8 cellular contexts compared by ENCODE assay signal in the genomic region with DNA sequence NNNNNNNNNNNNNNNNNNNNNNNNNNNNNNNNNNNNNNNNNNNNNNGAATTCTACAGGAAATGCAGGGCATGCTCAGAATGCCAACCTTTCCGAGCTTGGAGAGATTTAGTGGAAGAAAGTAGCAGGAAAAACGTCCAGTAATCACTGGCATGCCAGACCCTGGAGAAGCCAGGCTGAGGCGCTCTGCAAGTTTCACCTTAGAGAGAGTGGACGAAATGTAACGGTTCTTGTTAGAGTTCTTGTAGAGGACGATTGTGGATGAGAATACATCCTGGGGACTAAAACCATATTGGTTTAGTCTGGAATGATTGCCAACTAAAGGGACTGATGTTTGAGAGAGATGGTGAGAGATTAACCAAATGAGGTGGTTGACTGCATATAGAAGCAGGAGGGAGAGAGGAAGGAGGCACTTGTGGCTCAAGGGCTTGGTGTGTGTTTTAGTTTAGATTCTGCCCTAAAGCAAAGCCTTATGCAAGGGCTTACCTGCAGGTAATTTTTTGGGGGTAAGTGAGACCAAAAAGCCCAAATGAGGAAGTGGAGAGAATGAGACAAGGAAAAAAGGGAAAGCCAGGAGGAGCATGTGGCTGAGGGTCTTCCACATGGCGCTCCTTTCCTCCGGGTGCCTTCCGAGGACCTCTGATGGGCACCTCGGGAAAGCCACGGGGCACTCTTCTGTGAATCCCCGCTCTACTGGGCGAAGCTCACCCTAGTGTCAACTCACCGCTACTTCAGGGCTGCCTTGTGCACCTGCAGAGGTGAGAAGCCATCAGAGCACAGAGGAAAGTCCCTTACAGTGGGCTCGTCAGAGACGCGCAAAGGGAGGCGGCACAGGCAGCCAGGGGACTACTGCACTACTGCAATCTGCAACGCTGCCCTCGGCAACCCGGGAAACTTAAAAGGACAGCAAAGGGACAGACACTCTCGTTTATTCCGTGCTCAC. TPM values are rescaled to one million over a fixed set of nuclear protein-coding genes. Genes with fewer than 3 reads are reported as not detected.
DNase-seq lines count a peak whose midpoint lies in the region; ATAC-seq, FAIRE-seq and TF ChIP-seq lines count a peak whose summit lies in the region.
"Not testable (repeated sequence)": the region's sequence is repeated elsewhere in the genome, so short reads cannot be mapped to it uniquely, and the experiment has no call there.

No MANE protein-coding gene starts in this region.

- H3K4me1 ChIP-seq in IMR-90 (ENCODE audit: control insufficient read depth, insufficient read depth, low read length); GM12878 (ENCODE audit: control insufficient read depth, insufficient read depth, low read length); naive thymus-derived CD4-positive, alpha-beta T cell (ENCODE audit: control insufficient read depth in 2 of 2, insufficient read depth in 2 of 2, low read length in 2 of 2): not testable (repeated sequence)

- H3K36me3 ChIP-seq in IMR-90 (ENCODE audit: control insufficient read depth, insufficient read depth, low read length); GM12878 (ENCODE audit: control insufficient read depth in 2 of 2, insufficient read depth in 2 of 2, low read length in 1 of 2); naive thymus-derived CD4-positive, alpha-beta T cell (ENCODE audit: control insufficient read depth in 2 of 3, insufficient read depth in 3 of 3, low read length in 3 of 3): not testable (repeated sequence)

- not testable (repeated sequence) for H3K23ac ChIP-seq in IMR-90 (ENCODE audit: low read depth, low read length)

- H2AK9ac ChIP-seq in IMR-90 (replicated peaks; ENCODE audit: low read depth, low read length, poor library complexity): not testable (repeated sequence)

- TF ChIP-seq CTCF in CD4-positive, alpha-beta T cell (IDR thresholded peaks at IDR 0.05); IMR-90 (conservative IDR thresholded peaks at IDR 0.05; ENCODE audit: low read depth, low read length); GM12878 (IDR thresholded peaks at IDR 0.05 in 2 of 3, conservative IDR thresholded peaks at IDR 0.05 in 1 of 3; ENCODE audit: control insufficient read depth in 2 of 3, extremely low read depth in 1 of 3, insufficient read depth in 1 of 3, low read depth in 3 of 3, low read length in 3 of 3): not testable (repeated sequence)

- CTCF ChIA-PET in CD4-positive, alpha-beta T cell (lab: Charles Lee); IMR-90 (lab: Yijun Ruan, JAX); GM12878 (lab: Yijun Ruan, JAX); naive thymus-derived CD4-positive, alpha-beta T cell (lab: Charles Lee): not testable (repeated sequence)

- not testable (repeated sequence) for H3K27me3 Mint-ChIP-seq in CD4-positive, alpha-beta T cell; naive thymus-derived CD4-positive, alpha-beta T cell

- TF ChIP-seq RAD21 in IMR-90 (IDR thresholded peaks at IDR 0.05; ENCODE audit: low read length); GM12878 (IDR thresholded peaks at IDR 0.05; ENCODE audit: insufficient read depth, low read depth, low read length): not testable (repeated sequence)

- WGBS in IMR-90 (ENCODE audit: extremely low coverage in 2 of 2, insufficient read length in 1 of 2), 2 experiments: no CpG with 5 or more reads among the region's 23 CpGs
- WGBS in GM12878 (ENCODE audit: insufficient coverage, insufficient replicate concordance, low lambda C conversion rate, missing lambda C conversion rate): 0% methylated on average over 1 of the region's 23 CpGs

- not testable (repeated sequence) for H3K9me3 ChIP-seq in CD4-positive, alpha-beta T cell (ENCODE audit: control insufficient read depth, low read length); IMR-90 (ENCODE audit: control insufficient read depth, insufficient read depth, low read length); GM12878 (replicated peaks; ENCODE audit: control insufficient read depth, insufficient read depth, low read length); naive thymus-derived CD4-positive, alpha-beta T cell (ENCODE audit: control insufficient read depth in 2 of 3, low read length in 3 of 3)

- not testable (repeated sequence) for H3K4ac ChIP-seq in IMR-90 (ENCODE audit: low read depth, low read length)

- H2AFZ ChIP-seq in IMR-90 (replicated peaks; ENCODE audit: low read length, poor library complexity); GM12878 (ENCODE audit: control insufficient read depth, low read depth, low read length): not testable (repeated sequence)

- H2BK5ac ChIP-seq in IMR-90 (ENCODE audit: low read depth, low read length, poor library complexity, severe bottlenecking): not testable (repeated sequence)

- SMC1A ChIA-PET in GM12878 (lab: Charles Lee; ENCODE audit: uncharacterized antibody, unreplicated experiment): not testable (repeated sequence)

- dilution Hi-C loops in IMR-90 (cut with HindIII; ENCODE audit: low sequenced_read_pairs, unreplicated experiment): not testable (repeated sequence)

- not testable (repeated sequence) for FAIRE-seq in GM12878 (lab: Jason Lieb, UNC)

- intact Hi-C loops in CD4-positive, alpha-beta T cell (cut with DNase I, micrococcal nuclease); IMR-90 (cut with micrococcal nuclease); GM12878 (cut with micrococcal nuclease; ENCODE audit: unreplicated experiment); naive thymus-derived CD4-positive, alpha-beta T cell (cut with micrococcal nuclease): not testable (repeated sequence)

- not testable (repeated sequence) for H4K91ac ChIP-seq in IMR-90 (ENCODE audit: insufficient read depth, low read depth, low read length)

- not testable (repeated sequence) for H3K14ac ChIP-seq in IMR-90 (replicated peaks; ENCODE audit: low read depth, low read length)

- ATAC-seq in CD4-positive, alpha-beta T cell (ENCODE audit: poor library complexity): peak; percentile 99
- peak; percentile 99 for ATAC-seq in GM19025 (IDR thresholded peaks at IDR 0.05; ENCODE audit: low read depth, unreplicated experiment)
- peak; percentile 98 for ATAC-seq in GM21515 (IDR thresholded peaks at IDR 0.05; ENCODE audit: unreplicated experiment)
- peak; percentile 99 for ATAC-seq in HG02798 (IDR thresholded peaks at IDR 0.05; ENCODE audit: poor library complexity, unreplicated experiment)
- ATAC-seq in HG03135 (IDR thresholded peaks at IDR 0.05; ENCODE audit: unreplicated experiment): peak; percentile 100
- peak; percentile 72 for ATAC-seq in IMR-90 (ENCODE audit: low read depth)
- ATAC-seq in GM12878: peak; percentile 100
- ATAC-seq in naive thymus-derived CD4-positive, alpha-beta T cell: peak; percentile 100

- not testable (repeated sequence) for H2AK5ac ChIP-seq in IMR-90 (ENCODE audit: low read depth, low read length)

- H3K27ac Mint-ChIP-seq in CD4-positive, alpha-beta T cell; naive thymus-derived CD4-positive, alpha-beta T cell: not testable (repeated sequence)

- H2BK120ac ChIP-seq in IMR-90 (ENCODE audit: low read depth, low read length): not testable (repeated sequence)

- not testable (repeated sequence) for DNase-seq in CD4-positive, alpha-beta T cell; IMR-90; GM12878 (ENCODE audit: low read depth, low spot score); naive thymus-derived CD4-positive, alpha-beta T cell

- H3K9me3 Mint-ChIP-seq in CD4-positive, alpha-beta T cell; naive thymus-derived CD4-positive, alpha-beta T cell: not testable (repeated sequence)

- not testable (repeated sequence) for H3K56ac ChIP-seq in IMR-90 (ENCODE audit: extremely low read depth, insufficient read depth, low read length)

- not testable (repeated sequence) for H4K8ac ChIP-seq in IMR-90 (ENCODE audit: low read depth in 2 of 2, low read length in 2 of 2)

- not testable (repeated sequence) for H3K4me1 Mint-ChIP-seq in CD4-positive, alpha-beta T cell (ENCODE audit: low read depth); naive thymus-derived CD4-positive, alpha-beta T cell

- H3K36me3 Mint-ChIP-seq in CD4-positive, alpha-beta T cell (ENCODE audit: low read depth); naive thymus-derived CD4-positive, alpha-beta T cell: not testable (repeated sequence)

- in situ Hi-C loops in IMR-90 (cut with MboI; ENCODE audit: low sequenced_read_pairs); GM12878 (cut with MboI): not testable (repeated sequence)

- not testable (repeated sequence) for H4K20me1 ChIP-seq in IMR-90 (ENCODE audit: insufficient read depth, low read length); GM12878 (ENCODE audit: control insufficient read depth, insufficient read depth)

- TF ChIP-seq POLR2A in IMR-90 (IDR thresholded peaks at IDR 0.05; ENCODE audit: low read depth, low read length); GM12878 (IDR thresholded peaks at IDR 0.05; ENCODE audit: low read depth, low read length): not testable (repeated sequence)

- not testable (repeated sequence) for H3K27ac ChIP-seq in CD4-positive, alpha-beta T cell (ENCODE audit: low read depth, low read length); IMR-90 (ENCODE audit: insufficient read depth, low read length); GM12878 (ENCODE audit: control insufficient read depth, insufficient read depth); naive thymus-derived CD4-positive, alpha-beta T cell (ENCODE audit: low read depth, low read length)

- H3K9me1 ChIP-seq in IMR-90 (ENCODE audit: insufficient read depth, low read length): not testable (repeated sequence)

- H3K4me3 Mint-ChIP-seq in CD4-positive, alpha-beta T cell; naive thymus-derived CD4-positive, alpha-beta T cell: not testable (repeated sequence)

- not testable (repeated sequence) for H3K18ac ChIP-seq in IMR-90 (ENCODE audit: low read depth, low read length)

- H2BK20ac ChIP-seq in IMR-90 (ENCODE audit: low read depth, low read length): not testable (repeated sequence)

- H3K4me3 ChIP-seq in IMR-90 (ENCODE audit: insufficient read depth, low read depth, low read length); GM12878; naive thymus-derived CD4-positive, alpha-beta T cell (ENCODE audit: low read length): not testable (repeated sequence)

- RAD21 ChIA-PET in GM12878 (lab: Charles Lee; ENCODE audit: unreplicated experiment): not testable (repeated sequence)

- BruUV-seq in IMR-90 (replicated peaks; lab: Mats Ljungman, UMichigan); GM12878 (replicated peaks; lab: Mats Ljungman, UMichigan): not testable (repeated sequence)

- not testable (repeated sequence) for H2BK15ac ChIP-seq in IMR-90 (ENCODE audit: low read depth, low read length)

- not testable (repeated sequence) for H3K4me2 ChIP-seq in IMR-90 (ENCODE audit: low read depth, low read length); GM12878 (ENCODE audit: control insufficient read depth, insufficient read depth)

- H3K79me1 ChIP-seq in IMR-90 (ENCODE audit: low read depth in 1 of 2, low read length in 2 of 2): not testable (repeated sequence)

- H3K27me3 ChIP-seq in CD4-positive, alpha-beta T cell (ENCODE audit: control insufficient read depth, insufficient read depth, low read length); IMR-90 (ENCODE audit: control insufficient read depth, insufficient read depth, low read length); GM12878 (replicated peaks in 1 of 2; ENCODE audit: control insufficient read depth in 2 of 2, insufficient read depth in 2 of 2, low read length in 1 of 2); naive thymus-derived CD4-positive, alpha-beta T cell (ENCODE audit: control insufficient read depth in 2 of 2, insufficient read depth in 2 of 2, low read length in 2 of 2): not testable (repeated sequence)

- not testable (repeated sequence) for H3K9ac ChIP-seq in IMR-90 (ENCODE audit: low read depth, low read length); GM12878 (ENCODE audit: control insufficient read depth, insufficient read depth, low read length)

- H3K79me2 ChIP-seq in GM12878 (ENCODE audit: control insufficient read depth, insufficient read depth, low read length): not testable (repeated sequence)

- H4K5ac ChIP-seq in IMR-90 (ENCODE audit: low read depth, low read length): not testable (repeated sequence)

- TF ChIP-seq EP300 in GM12878 (IDR thresholded peaks at IDR 0.05; ENCODE audit: borderline replicate concordance in 1 of 2, control insufficient read depth in 1 of 2, low read depth in 2 of 2, low read length in 2 of 2): not testable (repeated sequence)

- POLR2A ChIA-PET in CD4-positive, alpha-beta T cell (lab: Charles Lee); IMR-90 (lab: Charles Lee; ENCODE audit: unreplicated experiment); GM12878 (lab: Charles Lee); naive thymus-derived CD4-positive, alpha-beta T cell (lab: Charles Lee): not testable (repeated sequence)

RNA-seq across cellular contexts. Expression of gene CTAGE6, which starts 56.5 kb away (rescaled TPM):
- under 1 TPM; 0.11 to 0.34 TPM for total RNA-seq in CD4-positive, alpha-beta T cell
- total RNA-seq in IMR-90 (2012; rRNA removed) (under 0.01 and 0.18 TPM in 2 replicates), GM12878 (2014; rRNA removed) (not detected in 2 replicates), GM12878 (2014; rRNA removed; fragmentation: Illumina TruSeq; extraction: Trizol) (not detected in 2 replicates), GM12878 (2021) (not detected in 2 replicates)
- polyA plus RNA-seq in IMR-90 (2012; rRNA removed) (0.10 TPM in 1 of 2 replicates, not detected in the other), GM12878 (2011; rRNA removed) (0.12 and 0.26 TPM in 2 replicates), GM12878 (2014; fragmentation: Illumina TruSeq; extraction: Trizol) (not detected in 2 replicates), GM12878 (2014; fragmentation: Nextera tagmentation; extraction: Ambion mirVana) (not detected), GM12878 (2014; rRNA removed) (not detected in 2 replicates), GM12878 (2016; fragmentation: Nextera tagmentation; extraction: Ambion mirVana) (not detected)
- polyA plus RNA-seq in IMR-90 (2012; cell fraction: cytosol; rRNA removed): not detected in 2 replicates
- polyA plus RNA-seq in IMR-90 (2012; cell fraction: nucleus; rRNA removed; ENCODE audit: low replicate concordance): 0.52 TPM in 1 of 2 replicates, not detected in the other
- total RNA-seq in GM12878 (2013; cell fraction: nucleolus; rRNA removed): 11.3 and 12.0 TPM in 2 replicates
- not detected for polyA plus RNA-seq in GM12878 (2011; ENCODE audit: low read depth)
- not detected in 2 replicates for polyA plus RNA-seq in GM12878 (2011; cell fraction: cytosol; rRNA removed)
- 0.40 and 0.94 TPM in 2 replicates for polyA plus RNA-seq in GM12878 (2011; cell fraction: nucleus; rRNA removed)
- 0.07 and 0.11 TPM in 2 replicates for polyA plus RNA-seq in GM12878 (2012)
- polyA minus RNA-seq in GM12878 (2011; rRNA and poly(A)+ RNA removed): 0.29 and 0.52 TPM in 2 replicates
- not detected in 2 replicates for polyA minus RNA-seq in GM12878 (2011; cell fraction: cytosol; rRNA and poly(A)+ RNA removed)
- 0.67 and 2.3 TPM in 2 replicates for polyA minus RNA-seq in GM12878 (2011; cell fraction: nucleus; rRNA and poly(A)+ RNA removed)
- total RNA-seq in naive thymus-derived CD4-positive, alpha-beta T cell: 1 to 10 TPM in 4 of 5 experiments, under 1 TPM in 1; 0.80 to 2.4 (median 1.8) TPM
- polyA plus RNA-seq in naive thymus-derived CD4-positive, alpha-beta T cell: not detected
